In the genomic region with DNA sequence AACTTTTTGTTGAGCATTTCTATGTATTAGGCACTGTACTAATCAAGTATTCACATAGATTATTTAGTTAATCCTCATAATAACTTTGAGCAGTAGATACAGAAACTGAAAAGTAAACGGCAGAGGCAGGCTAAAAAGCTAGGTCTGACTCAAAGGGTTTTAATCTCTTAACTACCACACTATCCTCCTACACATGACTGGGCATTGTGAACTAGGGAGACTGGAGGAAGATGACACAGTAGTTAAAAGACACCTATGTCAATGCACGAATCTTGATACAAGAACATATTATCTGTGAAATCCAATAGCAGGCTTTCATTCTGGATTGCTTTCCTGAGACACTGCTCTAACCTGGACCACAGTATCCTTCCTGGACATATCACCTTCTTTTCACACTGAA, we compare ENCODE assay signal across 1 cellular context.
TF ChIP-seq lines count a peak whose summit lies in the region.

No MANE protein-coding gene starts in this region.

TF ChIP-seq in GM12878, 131 proteins besides CTCF, POLR2A, EP300 and RAD21 (continued from another document):
- TF ChIP-seq, protein P1, sequence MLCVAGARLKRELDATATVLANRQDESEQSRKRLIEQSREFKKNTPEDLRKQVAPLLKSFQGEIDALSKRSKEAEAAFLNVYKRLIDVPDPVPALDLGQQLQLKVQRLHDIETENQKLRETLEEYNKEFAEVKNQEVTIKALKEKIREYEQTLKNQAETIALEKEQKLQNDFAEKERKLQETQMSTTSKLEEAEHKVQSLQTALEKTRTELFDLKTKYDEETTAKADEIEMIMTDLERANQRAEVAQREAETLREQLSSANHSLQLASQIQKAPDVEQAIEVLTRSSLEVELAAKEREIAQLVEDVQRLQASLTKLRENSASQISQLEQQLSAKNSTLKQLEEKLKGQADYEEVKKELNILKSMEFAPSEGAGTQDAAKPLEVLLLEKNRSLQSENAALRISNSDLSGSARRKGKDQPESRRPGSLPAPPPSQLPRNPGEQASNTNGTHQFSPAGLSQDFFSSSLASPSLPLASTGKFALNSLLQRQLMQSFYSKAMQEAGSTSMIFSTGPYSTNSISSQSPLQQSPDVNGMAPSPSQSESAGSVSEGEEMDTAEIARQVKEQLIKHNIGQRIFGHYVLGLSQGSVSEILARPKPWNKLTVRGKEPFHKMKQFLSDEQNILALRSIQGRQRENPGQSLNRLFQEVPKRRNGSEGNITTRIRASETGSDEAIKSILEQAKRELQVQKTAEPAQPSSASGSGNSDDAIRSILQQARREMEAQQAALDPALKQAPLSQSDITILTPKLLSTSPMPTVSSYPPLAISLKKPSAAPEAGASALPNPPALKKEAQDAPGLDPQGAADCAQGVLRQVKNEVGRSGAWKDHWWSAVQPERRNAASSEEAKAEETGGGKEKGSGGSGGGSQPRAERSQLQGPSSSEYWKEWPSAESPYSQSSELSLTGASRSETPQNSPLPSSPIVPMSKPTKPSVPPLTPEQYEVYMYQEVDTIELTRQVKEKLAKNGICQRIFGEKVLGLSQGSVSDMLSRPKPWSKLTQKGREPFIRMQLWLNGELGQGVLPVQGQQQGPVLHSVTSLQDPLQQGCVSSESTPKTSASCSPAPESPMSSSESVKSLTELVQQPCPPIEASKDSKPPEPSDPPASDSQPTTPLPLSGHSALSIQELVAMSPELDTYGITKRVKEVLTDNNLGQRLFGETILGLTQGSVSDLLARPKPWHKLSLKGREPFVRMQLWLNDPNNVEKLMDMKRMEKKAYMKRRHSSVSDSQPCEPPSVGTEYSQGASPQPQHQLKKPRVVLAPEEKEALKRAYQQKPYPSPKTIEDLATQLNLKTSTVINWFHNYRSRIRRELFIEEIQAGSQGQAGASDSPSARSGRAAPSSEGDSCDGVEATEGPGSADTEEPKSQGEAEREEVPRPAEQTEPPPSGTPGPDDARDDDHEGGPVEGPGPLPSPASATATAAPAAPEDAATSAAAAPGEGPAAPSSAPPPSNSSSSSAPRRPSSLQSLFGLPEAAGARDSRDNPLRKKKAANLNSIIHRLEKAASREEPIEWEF (IDR thresholded peaks at IDR 0.05; ENCODE audit: insufficient replicate concordance, low read depth, low read length): no peak
